Comparison of ENCODE assay signal across 18 cellular contexts in the genomic region with DNA sequence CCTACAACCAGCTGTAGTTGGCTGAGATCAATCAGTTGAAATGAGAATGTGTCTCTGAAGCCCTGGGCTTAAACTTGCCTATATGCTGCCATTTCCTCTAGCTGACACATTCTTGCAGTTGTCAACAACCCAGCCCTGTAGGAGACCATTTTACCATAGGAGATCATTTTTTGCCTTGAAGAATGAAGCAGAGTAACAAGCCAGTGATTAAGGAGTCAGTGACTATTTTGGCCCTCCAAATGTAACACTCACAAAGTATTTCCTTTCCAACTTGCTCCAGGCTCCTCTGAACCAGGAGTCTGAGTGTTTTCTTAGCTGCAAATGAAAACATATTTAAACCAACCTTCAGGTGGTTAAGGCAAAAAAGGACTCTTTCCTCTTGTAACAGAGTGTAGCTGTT.
A peak's percentile ranks its signal among the peaks of the same experiment; 100 is the strongest.
DNase-seq lines count a peak whose midpoint lies in the region; ATAC-seq and TF ChIP-seq lines count a peak whose summit lies in the region.
"Had no signal": no experiment of that assay in that cellular context is flagged by ENCODE, and none has a peak within 500 bp of the region (broad histone marks: within the 10 kb centered on the region; RNA-seq: fewer than 3 reads in every experiment).

No MANE protein-coding gene starts in this region.

- ATAC-seq in HG03196 (IDR thresholded peaks at IDR 0.05; ENCODE audit: unreplicated experiment), result no peak
- ATAC-seq: A549, GM23338 had no signal

- H3K4me1 ChIP-seq in osteoblast (ENCODE audit: insufficient read depth, low read length), result peaks cover 5% of the 10 kb centered on the region
- H3K4me1 ChIP-seq: A549 had no signal

- no peak for TF ChIP-seq CTCF in choroid plexus epithelial cell (conservative IDR thresholded peaks at IDR 0.05; ENCODE audit: low read depth, low read length)
- TF ChIP-seq CTCF in osteoblast (IDR thresholded peaks at IDR 0.05; ENCODE audit: extremely low read depth, low read depth, low read length), result no peak

- H2AFZ ChIP-seq in osteoblast (ENCODE audit: low read length), result peak overlapping the region; percentile 28
- H2AFZ ChIP-seq: GM23338 had no signal

- no peak overlapping the region for H3K4me2 ChIP-seq in osteoblast (ENCODE audit: insufficient read depth, low read length)
- H3K4me2 ChIP-seq: A549, GM23338, SK-N-SH had no signal

- DNase-seq in AG20443 (ENCODE audit: low spot score) (peak; percentile 21), EL (peak; percentile 3), choroid plexus epithelial cell (ENCODE audit: low read depth) (peak; percentile 6), osteoblast (ENCODE audit: insufficient read length, low spot score, missing footprints) (no peak), GF-D8 (lab: John Stamatoyannopoulos, UW) (no peak), NCI-H1436 treated with DMSO at 0.1 percent for 48 hours (lab: John Stamatoyannopoulos, UW) (no peak)
- DNase-seq: DMS79 treated with DMSO at 0.1 percent for 48 hours; HCEC 1CT; MM.1S; NCI-H1092 treated with DMSO at 0.1 percent for 48 hours; NCI-H2081; NK-92 treated with Interleukin-12 subunit alpha and Interleukin-12 subunit beta, amount 100 ng/mL, for 24 hours; SHP77 treated with DMSO at 0.1 percent for 48 hours; SK-N-SH had no signal

- H3K9me3 ChIP-seq in osteoblast (ENCODE audit: low read depth, low read length), result no peaks in the 10 kb centered on the region
- H3K9me3 ChIP-seq: A549, SK-N-SH had no signal

- H3K79me2 ChIP-seq in osteoblast (ENCODE audit: insufficient read depth, low read length), result no peaks in the 10 kb centered on the region

- no peak overlapping the region for H3K27ac ChIP-seq in osteoblast (ENCODE audit: low read depth, low read length)
- H3K27ac ChIP-seq: A549, C4-2B had no signal

- H3K36me3 ChIP-seq in osteoblast (ENCODE audit: insufficient read depth, low read length), result no peaks in the 10 kb centered on the region

- H3K4me3 ChIP-seq in choroid plexus epithelial cell (ENCODE audit: low read depth, low read length) (no peak overlapping the region), osteoblast (ENCODE audit: insufficient read depth, low read length) (no peak overlapping the region)
- H3K4me3 ChIP-seq: A549, GM23338 had no signal

- H4K20me1 ChIP-seq in osteoblast (ENCODE audit: insufficient read depth, low read length), result no peaks in the 10 kb centered on the region

- H3K27me3 ChIP-seq in osteoblast (ENCODE audit: insufficient read depth, low read length), result no peaks in the 10 kb centered on the region

Comparison
In these comparisons a context has a peak if more than half of its experiments do, and no peak if none do; other contexts are left out.
1. DNase-seq: peak in AG20443 (single experiment), EL (single experiment) and choroid plexus epithelial cell (single experiment); none in osteoblast (single experiment), GF-D8 (single experiment) and NCI-H1436 treated with DMSO at 0.1 percent for 48 hours (single experiment).